ENCODE assay signal across 18 cellular contexts in the genomic region with DNA sequence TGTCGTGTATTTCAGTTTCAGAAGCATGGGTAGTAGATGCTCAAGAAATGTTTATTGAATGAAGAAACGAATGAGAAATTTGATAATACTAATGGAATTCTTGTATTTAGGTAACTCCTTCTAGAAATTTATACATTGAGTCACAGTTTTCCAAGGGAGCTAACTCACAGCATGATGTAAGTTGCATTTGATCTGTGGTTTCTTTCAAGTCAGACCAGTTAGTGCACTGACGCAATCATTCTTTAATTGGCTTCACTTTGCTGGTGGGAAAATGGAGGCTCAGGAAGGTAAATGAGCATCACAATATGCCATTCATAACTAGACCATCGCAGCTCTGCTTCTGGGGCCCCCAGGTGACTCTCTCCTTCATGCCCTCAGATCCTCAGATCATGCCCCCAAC. TPM values are rescaled to one million over a fixed set of nuclear protein-coding genes. Genes with fewer than 3 reads are reported as not detected.
A peak's percentile ranks its signal among the peaks of the same experiment; 100 is the strongest.
DNase-seq lines count a peak whose midpoint lies in the region; ATAC-seq, FAIRE-seq and TF ChIP-seq lines count a peak whose summit lies in the region.
"Had no signal": no experiment of that assay in that cellular context is flagged by ENCODE, and none has a peak within 500 bp of the region (broad histone marks: within the 10 kb centered on the region; RNA-seq: fewer than 3 reads in every experiment).

No MANE protein-coding gene starts in this region.

- no peak overlapping the region for H2BK15ac ChIP-seq in H1 (ENCODE audit: low read length)

- no peak for FAIRE-seq in H1 (lab: Jason Lieb, UNC)

- no peak overlapping the region for H2BK12ac ChIP-seq in H1 (ENCODE audit: low read depth, low read length)

- H3K79me1 ChIP-seq in H1 (ENCODE audit: low read depth, low read length): no peaks in the 10 kb centered on the region

- POLR2A ChIA-PET in H1 (lab: Charles Lee; ENCODE audit: partially characterized antibody): no interaction called here

- H4K5ac ChIP-seq in H1 (ENCODE audit: insufficient read length, low read depth, low read length): no peak overlapping the region

- no peak for TF ChIP-seq RAD21 in H1 (IDR thresholded peaks at IDR 0.05 in 1 of 2, conservative IDR thresholded peaks at IDR 0.05 in 1 of 2; ENCODE audit: low read depth in 2 of 2, low read length in 2 of 2)

- peaks cover 19% of the 10 kb centered on the region for H3K4me1 ChIP-seq in GM23248 (ENCODE audit: insufficient read depth)
- H3K4me1 ChIP-seq in H1 (replicated peaks in 1 of 4; ENCODE audit: control insufficient read depth in 3 of 4, insufficient read depth in 4 of 4, low read length in 3 of 4): no peaks in the 10 kb centered on the region
- no peaks in the 10 kb centered on the region for H3K4me1 ChIP-seq in right cardiac atrium (ENCODE audit: control insufficient read depth, insufficient read depth, low read length)

- no peaks in the 10 kb centered on the region for H4K20me1 ChIP-seq in GM23248 (ENCODE audit: insufficient read depth)
- H4K20me1 ChIP-seq in H1 (replicated peaks in 1 of 2; ENCODE audit: control insufficient read depth in 1 of 2, insufficient read depth in 2 of 2, low read length in 2 of 2): no peaks in the 10 kb centered on the region

- H3K27ac ChIP-seq in GM23248 (no peak overlapping the region), H1 (ENCODE audit: low read depth, low read length) (no peak overlapping the region), right cardiac atrium (ENCODE audit: low read length) (no peak overlapping the region), substantia nigra (ENCODE audit: low read depth, low read length, poor library complexity, severe bottlenecking) (no peak overlapping the region), coronary artery (no peak overlapping the region)
- H3K27ac ChIP-seq: SK-N-MC, VCaP had no signal

- peak; percentile 79 for DNase-seq in GM23248
- DNase-seq in OCI-M1 (lab: John Stamatoyannopoulos, UW): peak; percentile 54
- no peak for DNase-seq in H1 (ENCODE audit: low read depth in 1 of 2, low spot score in 2 of 2)
- peak; percentile 80 for DNase-seq in renal cortical epithelial cell (ENCODE audit: low read depth)
- DNase-seq in right cardiac atrium: no peak
- no peak for DNase-seq in substantia nigra (lab: John Stamatoyannopoulos, UW)
- DNase-seq in coronary artery (ENCODE audit: low spot score): no peak
- no peak for DNase-seq in stimulated activated naive CD4-positive, alpha-beta T cell treated with Interleukin-2 at 50 U/mL for 16 hours (lab: John Stamatoyannopoulos, UW)
- DNase-seq: activated CD8-positive, alpha-beta memory T cell treated with anti-CD3 and anti-CD28 coated beads, Interleukin-2, amount 10 ng/mL, durations not matched to agents 7 days and 5 days; CD4-positive, alpha-beta memory T cell; cortex of kidney; KBM-7; NCI-H187; retina; stimulated activated naive CD8-positive, alpha-beta T cell treated with anti-CD3 and anti-CD28 coated beads, Interleukin-15, amount 100 ng/mL, for 72 hours had no signal

- H3K27me3 ChIP-seq in GM23248 (replicated peaks; ENCODE audit: insufficient read depth) (no peaks in the 10 kb centered on the region), H1 (replicated peaks in 1 of 4; ENCODE audit: control insufficient read depth in 3 of 4, extremely low read depth in 1 of 4, insufficient read depth in 3 of 4, low read length in 3 of 4) (no peaks in the 10 kb centered on the region), right cardiac atrium (ENCODE audit: control insufficient read depth, insufficient read depth) (no peaks in the 10 kb centered on the region)

- TF ChIP-seq CTCF in H1 (IDR thresholded peaks at IDR 0.05; ENCODE audit: control extremely low read depth in 1 of 3, insufficient read depth in 1 of 3, low read depth in 1 of 3, low read length in 3 of 3) (no peak), coronary artery (IDR thresholded peaks at IDR 0.05) (no peak)

- H3K18ac ChIP-seq in H1 (ENCODE audit: extremely low read depth, low read length): no peak overlapping the region

- H3K36me3 ChIP-seq in GM23248 (ENCODE audit: low read depth): no peaks in the 10 kb centered on the region
- no peaks in the 10 kb centered on the region for H3K36me3 ChIP-seq in H1 (ENCODE audit: control insufficient read depth in 2 of 4, insufficient read depth in 4 of 4, low read length in 3 of 4)

- intact Hi-C loops in right cardiac atrium (cut with DNase I): loop anchor here in 1 of 4 donors (10.0 kb wide), 1 partner anchor 394 kb away; no protein-coding TSS in a partner anchor

- H4K8ac ChIP-seq in H1 (ENCODE audit: extremely low read depth, insufficient read depth, low read length): no peak overlapping the region

- H2BK120ac ChIP-seq in H1 (replicated peaks; ENCODE audit: low read depth, low read length): no peak overlapping the region

- no peak overlapping the region for H3K4me3 ChIP-seq in GM23248
- H3K4me3 ChIP-seq in H1 (ENCODE audit: extremely low read depth in 1 of 4, insufficient read depth in 2 of 4, low read depth in 3 of 4, low read length in 4 of 4): no peak overlapping the region
- H3K4me3 ChIP-seq in right cardiac atrium (ENCODE audit: low read length): no peak overlapping the region
- no peak overlapping the region for H3K4me3 ChIP-seq in coronary artery
- H3K4me3 ChIP-seq: SK-N-MC had no signal

- no peak overlapping the region for H3K14ac ChIP-seq in H1 (ENCODE audit: insufficient read length)

- H3K23ac ChIP-seq in H1 (ENCODE audit: insufficient read length): no peak overlapping the region

- H3K9ac ChIP-seq in GM23248 (no peak overlapping the region), H1 (replicated peaks in 1 of 4; ENCODE audit: extremely low read depth in 1 of 4, low read depth in 3 of 4, low read length in 3 of 4) (no peak overlapping the region)

- peaks cover 13% of the 10 kb centered on the region; the same call in 1 of the 2 replicates for H3F3A ChIP-seq in GM23248 (ENCODE audit: insufficient read depth)

- no peak for ATAC-seq in right cardiac atrium
- ATAC-seq: activated CD8-positive, alpha-beta memory T cell treated with anti-CD3 and anti-CD28 coated beads, Interleukin-2, amount 10 ng/mL, durations not matched to agents 7 days and 5 days; activated naive CD4-positive, alpha-beta T cell treated with anti-CD3 and anti-CD28 coated beads, Interleukin-2, amount 50 U/mL, for 72 hours; stimulated activated naive CD8-positive, alpha-beta T cell treated with anti-CD3 and anti-CD28 coated beads, Interleukin-15, amount 100 ng/mL, for 72 hours had no signal

- H4K91ac ChIP-seq in H1 (replicated peaks; ENCODE audit: insufficient read length, low read length): no peak overlapping the region

- CTCF ChIA-PET in H1 (lab: Charles Lee; ENCODE audit: partially characterized antibody): interaction anchor here (0.6 to 1.1 kb wide), 2 partner anchors 12 to 1035 kb away, joined by 3 read pairs; no protein-coding TSS in a partner anchor

- 42 to 48% methylated on average over 4 of the region's 4 CpGs for WGBS in GM23248 (ENCODE audit: low coverage in 1 of 2, low lambda C conversion rate in 2 of 2, missing lambda C conversion rate in 2 of 2), 2 experiments
- WGBS in H1 (ENCODE audit: extremely low coverage in 1 of 2, insufficient coverage in 1 of 2, insufficient read length in 1 of 2, insufficient replicate concordance in 2 of 2, low coverage in 1 of 2, low lambda C conversion rate in 2 of 2, missing lambda C conversion rate in 1 of 2), 2 experiments: 83% methylated on average over 4 of the region's 4 CpGs; no CpG with 5 or more reads in 1 of the 2 experiments
- 71% methylated on average over 4 of the region's 4 CpGs for WGBS in right cardiac atrium

- no peak overlapping the region for H2AFZ ChIP-seq in GM23248
- H2AFZ ChIP-seq in H1 (ENCODE audit: low read length): no peak overlapping the region

- no peak for TF ChIP-seq POLR2A in H1 (IDR thresholded peaks at IDR 0.05; ENCODE audit: control extremely low read depth in 1 of 2, low read depth in 2 of 2, low read length in 2 of 2)

- TF ChIP-seq EP300 in H1 (IDR thresholded peaks at IDR 0.05; ENCODE audit: borderline replicate concordance in 1 of 2, low read depth in 2 of 2, low read length in 2 of 2): no peak

- in situ Hi-C loops in GM23248 (cut with MboI): no loop called here

- H3K4me2 ChIP-seq in GM23248 (ENCODE audit: unreplicated experiment) (no peak overlapping the region), H1 (ENCODE audit: insufficient read depth in 1 of 2, low read depth in 2 of 2, low read length in 2 of 2) (no peak overlapping the region)

- H3K23me2 ChIP-seq in H1 (ENCODE audit: low read depth, low read length): no peaks in the 10 kb centered on the region

- no peak overlapping the region for H2BK5ac ChIP-seq in H1 (ENCODE audit: low read depth, low read length)

- H3K79me2 ChIP-seq in GM23248 (ENCODE audit: insufficient read depth) (no peaks in the 10 kb centered on the region), H1 (ENCODE audit: control insufficient read depth in 1 of 2, insufficient read depth in 2 of 2, low read length in 2 of 2) (no peaks in the 10 kb centered on the region)

- H3K9me3 ChIP-seq in GM23248 (ENCODE audit: low read depth) (no peaks in the 10 kb centered on the region), H1 (ENCODE audit: insufficient read depth in 2 of 2, low read depth in 1 of 2, low read length in 1 of 2) (no peaks in the 10 kb centered on the region), right cardiac atrium (ENCODE audit: control insufficient read depth, low read length) (no peaks in the 10 kb centered on the region)

- H2AK5ac ChIP-seq in H1 (ENCODE audit: low read depth, low read length): no peak overlapping the region

- H3K9me2 ChIP-seq in GM23248 (ENCODE audit: insufficient read depth): no peaks in the 10 kb centered on the region

- no peak overlapping the region for H2BK20ac ChIP-seq in H1 (ENCODE audit: low read length)

- H3K56ac ChIP-seq in H1 (replicated peaks; ENCODE audit: insufficient read length, low read depth, low read length): no peak overlapping the region

- no peak overlapping the region for H3K4ac ChIP-seq in H1 (replicated peaks; ENCODE audit: insufficient read length, low read depth, low read length)

TF ChIP-seq in H1, 55 proteins besides CTCF, POLR2A, EP300 and RAD21:
- peak; percentile 36; the same call in 1 of the 2 replicates for TF ChIP-seq CEBPB (IDR thresholded peaks at IDR 0.05; ENCODE audit: low read depth, low read length)
- no peak for TF ChIP-seq GABPA (IDR thresholded peaks at IDR 0.05; ENCODE audit: borderline replicate concordance, insufficient read depth, low read length)

RNA-seq across cellular contexts. Expression of gene CWH43, which starts 17.3 kb away (rescaled TPM):
- not detected in 2 replicates for total RNA-seq in GM23248 (2014; rRNA removed; shearing (Covaris generic))
- polyA plus RNA-seq in GM23248 (2016; fragmentation: Nextera tagmentation; extraction: Ambion mirVana) (not detected in 2 replicates), H1 (2011; rRNA removed) (not detected in 2 replicates), right cardiac atrium (not detected)
- not detected in 2 replicates for total RNA-seq in H1 (2021; fragmentation: NEBNext Ultra II Directional; extraction: Animal tissue kit (Norgen Biotek cat#: 25700))
- not detected for polyA plus RNA-seq in H1 (2011; cell fraction: cytosol; rRNA removed)
- polyA plus RNA-seq in H1 (2011; cell fraction: nucleus; rRNA removed): not detected
- not detected in 4 replicates for polyA plus RNA-seq in H1 (2012, experiment 1 of 2)
- not detected for polyA plus RNA-seq in H1 (2012, experiment 2 of 2)
- polyA plus RNA-seq in H1 (2013, experiment 1 of 2): not detected
- polyA plus RNA-seq in H1 (2013, experiment 2 of 2): not detected
- not detected in 2 replicates for polyA minus RNA-seq in H1 (2011; rRNA and poly(A)+ RNA removed)
- not detected for polyA minus RNA-seq in H1 (2011; cell fraction: cytosol; rRNA and poly(A)+ RNA removed)
- not detected for polyA minus RNA-seq in H1 (2011; cell fraction: nucleus; rRNA and poly(A)+ RNA removed)
- total RNA-seq in renal cortical epithelial cell (0.05 and 13.7 TPM in 2 replicates), right cardiac atrium (not detected)
- total RNA-seq: activated CD8-positive, alpha-beta memory T cell treated with anti-CD3 and anti-CD28 coated beads, Interleukin-2, amount 10 ng/mL, durations not matched to agents 7 days and 5 days; activated naive CD4-positive, alpha-beta T cell treated with anti-CD3 and anti-CD28 coated beads, Interleukin-2, amount 50 U/mL, for 72 hours; CD4-positive, alpha-beta memory T cell had no signal
- polyA plus RNA-seq: CD4-positive, alpha-beta memory T cell had no signal

Comparison
In these comparisons a context has a peak if more than half of its experiments do, and no peak if none do; other contexts are left out.
1. DNase-seq: peak in GM23248 (single experiment), OCI-M1 (single experiment) and renal cortical epithelial cell (single experiment); none in H1 (0 of 2), right cardiac atrium (0 of 3), substantia nigra (0 of 49), coronary artery (single experiment) and stimulated activated naive CD4-positive, alpha-beta T cell treated with Interleukin-2 at 50 U/mL for 16 hours (single experiment).